Comparison of ENCODE assay signal across 8 cellular contexts in genomic region chr19:57934820-57935665, GRCh38. TPM values are rescaled to one million over a fixed set of nuclear protein-coding genes. Genes with fewer than 3 reads are reported as not detected.
DNase-seq lines count a peak whose midpoint lies in the region; ATAC-seq, FAIRE-seq and TF ChIP-seq lines count a peak whose summit lies in the region.

Gene ZNF418, minus strand, starts transcription at chr19:57935402. Its CDS starts 1,580 bp downstream, at chr19:57933822.

- no peaks in the 10 kb centered on the region for H3K4me1 ChIP-seq in effector memory CD4-positive, alpha-beta T cell (ENCODE audit: control insufficient read depth, insufficient read depth, low read length, poor library complexity, severe bottlenecking)
- peaks cover 0 to 5% (median 4%) of the 10 kb centered on the region in 4 donors for H3K4me1 ChIP-seq in liver (ENCODE audit: control insufficient read depth in 4 of 4, insufficient read depth in 4 of 4, low read length in 3 of 4)

- peak; percentile 70 for ATAC-seq in HG03175 (IDR thresholded peaks at IDR 0.05; ENCODE audit: unreplicated experiment)

- no peaks in the 10 kb centered on the region for H3K27me3 ChIP-seq in effector memory CD4-positive, alpha-beta T cell (replicated peaks; ENCODE audit: control insufficient read depth, insufficient read depth, low read length, poor library complexity, severe bottlenecking)
- no peaks in the 10 kb centered on the region for H3K27me3 ChIP-seq in liver (ENCODE audit: control insufficient read depth in 4 of 4, insufficient read depth in 4 of 4, low read length in 3 of 4)

- CTCF ChIA-PET in HEK293T (lab: Yijun Ruan, JAX): no interaction called here

- 8% methylated on average over 54 of the region's 54 CpGs for WGBS in liver

- peak; percentile 67 for FAIRE-seq in D721Med (lab: Jason Lieb, UNC)

- peak within 1 kb of the TSS; percentile 47 for H3K4me3 ChIP-seq in effector memory CD4-positive, alpha-beta T cell (ENCODE audit: insufficient read depth, low read depth, low read length, poor library complexity, severe bottlenecking)
- peak within 1 kb of the TSS; percentile 65 to 82 (median 79) for H3K4me3 ChIP-seq in liver (ENCODE audit: low read depth in 1 of 3, low read length in 3 of 3)

- peak within 1 kb of the TSS in 1 of 2 donors; percentile 42 for H3K9ac ChIP-seq in liver (ENCODE audit: low read depth in 1 of 2, low read length in 2 of 2)

- TF ChIP-seq CTCF in D721Med (IDR thresholded peaks at IDR 0.05; ENCODE audit: insufficient read depth, missing control alignments) (no peak), liver (IDR thresholded peaks at IDR 0.05; ENCODE audit: low read depth, low read length, missing input control) (no peak)

- H3K27ac ChIP-seq in effector memory CD4-positive, alpha-beta T cell (ENCODE audit: insufficient read depth, low read length, poor library complexity, severe bottlenecking): peak within 1 kb of the TSS; percentile 47
- no peak within 1 kb of the TSS for H3K27ac ChIP-seq in liver (ENCODE audit: low read depth in 1 of 2, low read length in 2 of 2)

- TF ChIP-seq RAD21 in liver (IDR thresholded peaks at IDR 0.05): peak in 1 of 2 donors; percentile 12

- POLR2A ChIA-PET in HEK293T (lab: Yijun Ruan, JAX): no interaction called here

- peaks cover 8% of the 10 kb centered on the region for H3K36me3 ChIP-seq in effector memory CD4-positive, alpha-beta T cell (ENCODE audit: control insufficient read depth, insufficient read depth, low read length)
- H3K36me3 ChIP-seq in liver (ENCODE audit: control insufficient read depth in 4 of 4, insufficient read depth in 3 of 4, low read depth in 1 of 4, low read length in 3 of 4): peaks cover 0 to 15% (median 13%) of the 10 kb centered on the region in 4 donors

- DNase-seq in D721Med (ENCODE audit: insufficient read length, low spot score): peak; percentile 52
- peak; percentile 31 for DNase-seq in activated CD4-positive, alpha-beta T cell treated with anti-CD3 and anti-CD28 coated beads, Interleukin-2, amount 50 U/mL, for 1 hour
- DNase-seq in effector memory CD4-positive, alpha-beta T cell: peak; percentile 7 to 22 (median 12)
- DNase-seq in stimulated activated CD4-positive, alpha-beta T cell treated with anti-CD3 and anti-CD28 coated beads, Interleukin-4, amount 100 ng/mL, for 1 hour: peak; percentile 14
- no peak for DNase-seq in DMS153 treated with DMSO at 0.1 percent for 48 hours (lab: John Stamatoyannopoulos, UW; ENCODE audit: unreplicated experiment)
- DNase-seq in HEK293T (ENCODE audit: extremely low spot score): no peak

- H3K9me3 ChIP-seq in effector memory CD4-positive, alpha-beta T cell (ENCODE audit: control insufficient read depth, low read length): peaks cover 28% of the 10 kb centered on the region
- peaks cover 19 to 47% (median 41%) of the 10 kb centered on the region in 4 donors for H3K9me3 ChIP-seq in liver (ENCODE audit: control insufficient read depth in 4 of 4, low read length in 3 of 4)

TF ChIP-seq in liver, 16 proteins besides CTCF, POLR2A, EP300 and RAD21:
- TF ChIP-seq HNF4G (IDR thresholded peaks at IDR 0.05) (no peak), YY1 (IDR thresholded peaks at IDR 0.05) (peak; percentile 97), GABPA (IDR thresholded peaks at IDR 0.05 in 1 of 2, conservative IDR thresholded peaks at IDR 0.05 in 1 of 2) (peak in 1 of 2 donors; percentile 86)
- TF ChIP-seq, protein P1, sequence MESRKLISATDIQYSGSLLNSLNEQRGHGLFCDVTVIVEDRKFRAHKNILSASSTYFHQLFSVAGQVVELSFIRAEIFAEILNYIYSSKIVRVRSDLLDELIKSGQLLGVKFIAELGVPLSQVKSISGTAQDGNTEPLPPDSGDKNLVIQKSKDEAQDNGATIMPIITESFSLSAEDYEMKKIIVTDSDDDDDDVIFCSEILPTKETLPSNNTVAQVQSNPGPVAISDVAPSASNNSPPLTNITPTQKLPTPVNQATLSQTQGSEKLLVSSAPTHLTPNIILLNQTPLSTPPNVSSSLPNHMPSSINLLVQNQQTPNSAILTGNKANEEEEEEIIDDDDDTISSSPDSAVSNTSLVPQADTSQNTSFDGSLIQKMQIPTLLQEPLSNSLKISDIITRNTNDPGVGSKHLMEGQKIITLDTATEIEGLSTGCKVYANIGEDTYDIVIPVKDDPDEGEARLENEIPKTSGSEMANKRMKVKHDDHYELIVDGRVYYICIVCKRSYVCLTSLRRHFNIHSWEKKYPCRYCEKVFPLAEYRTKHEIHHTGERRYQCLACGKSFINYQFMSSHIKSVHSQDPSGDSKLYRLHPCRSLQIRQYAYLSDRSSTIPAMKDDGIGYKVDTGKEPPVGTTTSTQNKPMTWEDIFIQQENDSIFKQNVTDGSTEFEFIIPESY (IDR thresholded peaks at IDR 0.05): peak; percentile 38

TF ChIP-seq in HEK293T, 16 proteins besides CTCF, POLR2A, EP300 and RAD21:
- TF ChIP-seq FOXA1 (IDR thresholded peaks at IDR 0.05) (no peak), TARDBP (IDR thresholded peaks at IDR 0.05) (no peak), L3MBTL2 (conservative IDR thresholded peaks at IDR 0.05) (no peak), CTBP1 (IDR thresholded peaks at IDR 0.05; ENCODE audit: borderline replicate concordance) (no peak), ELF4 (IDR thresholded peaks at IDR 0.05) (no peak), ZNF384 (IDR thresholded peaks at IDR 0.05) (no peak), PKNOX1 (IDR thresholded peaks at IDR 0.05) (no peak), HDGF (IDR thresholded peaks at IDR 0.05; ENCODE audit: borderline replicate concordance) (no peak)

RNA-seq across cellular contexts. Expression of gene ZNF418, which starts in this region (rescaled TPM):
- total RNA-seq in liver: 1 to 10 TPM; 2.6 to 3.1 TPM
- 1 to 10 TPM in 1 of 2 donors, under 1 TPM in 1; 0.51 to 1.4 TPM for polyA plus RNA-seq in liver

Comparison
In these comparisons a context has a peak if more than half of its experiments do, and no peak if none do; other contexts are left out.
1. DNase-seq: peak in D721Med (single experiment), activated CD4-positive, alpha-beta T cell treated with anti-CD3 and anti-CD28 coated beads, Interleukin-2, amount 50 U/mL, for 1 hour (single experiment), effector memory CD4-positive, alpha-beta T cell (3 of 3) and stimulated activated CD4-positive, alpha-beta T cell treated with anti-CD3 and anti-CD28 coated beads, Interleukin-4, amount 100 ng/mL, for 1 hour (single experiment); none in DMS153 treated with DMSO at 0.1 percent for 48 hours (single experiment) and HEK293T (single experiment).